In genomic region chr11:66222358-66223149, GRCh38 we compare ENCODE assay signal across 8 cellular contexts. TPM values are rescaled to one million over a fixed set of nuclear protein-coding genes. Genes with fewer than 3 reads are reported as not detected.
DNase-seq lines count a peak whose midpoint lies in the region; ATAC-seq and TF ChIP-seq lines count a peak whose summit lies in the region.

No MANE protein-coding gene starts in this region.

- peak overlapping the region; percentile 70 for H3K27ac Mint-ChIP-seq in GM23338
- H3K27ac Mint-ChIP-seq in naive thymus-derived CD8-positive, alpha-beta T cell, result peak overlapping the region; percentile 89 to 98 (median 94)

- H4K20me1 ChIP-seq in GM23338 (replicated peaks; ENCODE audit: insufficient read depth), result 0 out of 2 replicates have a peak, but pooled peaks cover 2% of the 10 kb centered on the region

- H3K79me2 ChIP-seq in GM23338 (replicated peaks; ENCODE audit: insufficient read depth), result no peaks in the 10 kb centered on the region

- peaks cover 12% of the 10 kb centered on the region; the same call in 2 of the 3 replicates for H3K4me1 Mint-ChIP-seq in GM23338
- peaks cover 18 to 21% (median 20%) of the 10 kb centered on the region in 4 donors for H3K4me1 Mint-ChIP-seq in naive thymus-derived CD8-positive, alpha-beta T cell

- peak; percentile 88 for DNase-seq in EL
- peak; percentile 99 for DNase-seq in GM23338 (ENCODE audit: low spot score)
- DNase-seq in Kasumi-1 (lab: John Stamatoyannopoulos, UW), result peak; percentile 89 to 90
- peak; percentile 93 for DNase-seq in activated T-cell treated with anti-CD3 and anti-CD28 coated beads, Interleukin-2, amount 50 U/mL, for 1 hour
- peak; percentile 85 to 96 (median 93) for DNase-seq in naive thymus-derived CD8-positive, alpha-beta T cell
- DNase-seq in stimulated activated naive CD4-positive, alpha-beta T cell (lab: John Stamatoyannopoulos, UW), result peak; percentile 84 to 94 (median 92)

- no peak overlapping the region for H2AFZ ChIP-seq in GM23338

- POLR2A ChIA-PET in naive thymus-derived CD8-positive, alpha-beta T cell (lab: Charles Lee), result interaction anchor here (0.5 to 3.7 kb wide), 9 partner anchors 24 to 202 kb away, joined by 3 to 33 read pairs (median 4); partner anchors contain the start of gene YIF1A

- H3K27me3 Mint-ChIP-seq in GM23338 (ENCODE audit: insufficient read depth, low read depth, poor library complexity), result peaks cover 13% of the 10 kb centered on the region
- H3K27me3 Mint-ChIP-seq in naive thymus-derived CD8-positive, alpha-beta T cell, result no peaks in the 10 kb centered on the region

- no peaks in the 10 kb centered on the region for H3K36me3 ChIP-seq in GM23338 (ENCODE audit: insufficient read depth)

- H3K9me3 Mint-ChIP-seq in GM23338, result no peaks in the 10 kb centered on the region
- no peaks in the 10 kb centered on the region for H3K9me3 Mint-ChIP-seq in naive thymus-derived CD8-positive, alpha-beta T cell

- ATAC-seq in GM23338, result peak; percentile 97
- ATAC-seq in esophagus mucosa, result peak; percentile 96
- peak; percentile 95 to 97 for ATAC-seq in naive thymus-derived CD8-positive, alpha-beta T cell

- H3F3A ChIP-seq in GM23338 (replicated peaks; ENCODE audit: low read depth), result peaks cover 5% of the 10 kb centered on the region; the same call in 1 of the 2 replicates

- H3K4me1 ChIP-seq in GM23338 (ENCODE audit: insufficient read depth), result peaks cover 5% of the 10 kb centered on the region; the same call in 1 of the 2 replicates

- peaks cover 2% of the 10 kb centered on the region; the same call in 2 of the 3 replicates for H3K36me3 Mint-ChIP-seq in GM23338 (ENCODE audit: low read depth)
- H3K36me3 Mint-ChIP-seq in naive thymus-derived CD8-positive, alpha-beta T cell, result peaks cover 0 to 74% (median 10%) of the 10 kb centered on the region in 3 donors

- peak; percentile 99 to 100 for TF ChIP-seq CTCF in GM23338 (conservative IDR thresholded peaks at IDR 0.05; ENCODE audit: low read depth in 2 of 2)

- H3K27ac ChIP-seq in GM23338 (ENCODE audit: low read depth), result peak overlapping the region; percentile 86

- no peaks in the 10 kb centered on the region for H3K27me3 ChIP-seq in GM23338 (ENCODE audit: insufficient read depth)

- H3K9me2 ChIP-seq in GM23338 (ENCODE audit: insufficient read depth), result no peaks in the 10 kb centered on the region

- no peak overlapping the region for H3K4me2 ChIP-seq in GM23338

- no peak overlapping the region for H3K4me3 ChIP-seq in GM23338

- no peak overlapping the region; the same call in 2 of the 3 replicates for H3K4me3 Mint-ChIP-seq in GM23338
- H3K4me3 Mint-ChIP-seq in naive thymus-derived CD8-positive, alpha-beta T cell, result peak overlapping the region in 2 of 10 donors; percentile 14 to 37

TF ChIP-seq in GM23338, 12 proteins besides CTCF, POLR2A, EP300 and RAD21:
- TF ChIP-seq ETS1 (IDR thresholded peaks at IDR 0.05) (no peak), CREB1 (CRISPR knock-in tag; IDR thresholded peaks at IDR 0.05; ENCODE audit: low read depth) (peak; percentile 76), JUNB (IDR thresholded peaks at IDR 0.05; ENCODE audit: unreplicated experiment) (no peak), EZH2phosphoT487 (IDR thresholded peaks at IDR 0.05; ENCODE audit: unreplicated experiment) (no peak), REST (IDR thresholded peaks at IDR 0.05; ENCODE audit: unreplicated experiment) (no peak)

TF ChIP-seq in PFSK-1, 5 proteins besides CTCF, POLR2A, EP300 and RAD21:
- 0 out of 2 replicates have a peak, but pooled peaks have one; percentile 35 for TF ChIP-seq SIN3A (IDR thresholded peaks at IDR 0.05; ENCODE audit: borderline replicate concordance, insufficient read depth, low read length)
- TF ChIP-seq FOXP2 (optimal IDR thresholded peaks at IDR 0.05; ENCODE audit: borderline replicate concordance, extremely low read depth, extremely low read length, insufficient read depth), result peak; percentile 55
- no peak for TF ChIP-seq TAF1 (IDR thresholded peaks at IDR 0.05; ENCODE audit: borderline replicate concordance, insufficient read depth, low read length)

RNA-seq across cellular contexts. Expression of gene KLC2, which starts 34.9 kb away (rescaled TPM):
- 31.1 and 40.4 TPM in 2 replicates for total RNA-seq in GM23338 (2014; rRNA removed; shearing (Covaris generic))
- polyA plus RNA-seq in GM23338 (2016; fragmentation: Nextera tagmentation; extraction: Ambion mirVana), result 17.8 and 18.3 TPM in 2 replicates
- 81.5 TPM for polyA plus RNA-seq in PFSK-1 (2012; ENCODE audit: insufficient read length, low read depth)
- 14.2 TPM for total RNA-seq in esophagus mucosa
- total RNA-seq in naive thymus-derived CD8-positive, alpha-beta T cell, result 10 to 100 TPM; 35.7 to 38.4 TPM
- polyA plus RNA-seq in naive thymus-derived CD8-positive, alpha-beta T cell, result 1 to 10 TPM; 3.7 to 8.1 (median 6.1) TPM

RNA-seq across cellular contexts. Expression of gene RAB1B, which starts 45.9 kb away (rescaled TPM):
- total RNA-seq in GM23338 (2014; rRNA removed; shearing (Covaris generic)), result 92.7 and 99.6 TPM in 2 replicates
- polyA plus RNA-seq in GM23338 (2016; fragmentation: Nextera tagmentation; extraction: Ambion mirVana), result 30.3 and 30.5 TPM in 2 replicates
- polyA plus RNA-seq in PFSK-1 (2012; ENCODE audit: insufficient read length, low read depth), result 123 TPM
- 145 TPM for total RNA-seq in esophagus mucosa
- total RNA-seq in naive thymus-derived CD8-positive, alpha-beta T cell, result 10 to 100 TPM; 68.4 to 69.2 TPM
- 10 to 100 TPM; 13.1 to 16.1 (median 14.0) TPM for polyA plus RNA-seq in naive thymus-derived CD8-positive, alpha-beta T cell

RNA-seq across cellular contexts. Expression of gene CNIH2, which starts 55.4 kb away (rescaled TPM):
- 9.2 and 10.8 TPM in 2 replicates for total RNA-seq in GM23338 (2014; rRNA removed; shearing (Covaris generic))
- 4.3 and 7.9 TPM in 2 replicates for polyA plus RNA-seq in GM23338 (2016; fragmentation: Nextera tagmentation; extraction: Ambion mirVana)
- polyA plus RNA-seq in PFSK-1 (2012; ENCODE audit: insufficient read length, low read depth), result 0.30 TPM
- total RNA-seq in esophagus mucosa, result 0.52 TPM
- 1 to 10 TPM; 1.1 to 2.8 TPM for total RNA-seq in naive thymus-derived CD8-positive, alpha-beta T cell
- not detected for polyA plus RNA-seq in naive thymus-derived CD8-positive, alpha-beta T cell
